ENCODE assay signal across 8 cellular contexts in the genomic region with DNA sequence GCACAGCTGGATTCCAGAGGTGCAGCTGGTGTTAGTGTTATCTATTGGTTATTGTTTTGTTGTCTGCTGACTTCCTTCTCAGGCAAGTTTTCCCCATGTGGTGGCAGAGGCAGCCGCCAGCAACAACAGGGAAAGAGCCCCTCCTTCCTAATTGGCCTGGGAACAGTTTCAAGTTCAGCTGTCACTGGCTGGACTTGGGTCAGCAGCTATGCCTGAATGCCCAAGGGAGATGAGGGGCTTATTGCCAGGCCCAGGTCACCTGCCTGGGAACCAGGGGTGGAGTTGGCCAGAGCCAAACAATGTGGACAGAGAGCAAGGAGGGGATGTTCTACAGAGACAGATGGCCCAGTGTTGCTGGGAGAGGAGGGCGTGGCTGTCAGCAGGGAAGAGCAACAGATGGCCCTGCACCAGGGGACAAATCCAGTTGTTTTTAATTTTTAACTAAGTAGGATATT. TPM values are rescaled to one million over a fixed set of nuclear protein-coding genes. Genes with fewer than 3 reads are reported as not detected.
DNase-seq lines count a peak whose midpoint lies in the region; ATAC-seq and TF ChIP-seq lines count a peak whose summit lies in the region.

No MANE protein-coding gene starts in this region.

- H3K4me1 ChIP-seq in left ventricle myocardium inferior (peaks cover 77% of the 10 kb centered on the region), sigmoid colon (peaks cover 0 to 27% (median 23%) of the 10 kb centered on the region in 4 donors)

- intact Hi-C loops in left ventricle myocardium inferior (cut with micrococcal nuclease) (no loop called here), sigmoid colon (cut with DNase I) (no loop called here)

- no peaks in the 10 kb centered on the region for H3K27me3 ChIP-seq in left ventricle myocardium inferior (ENCODE audit: low read depth)
- H3K27me3 ChIP-seq in sigmoid colon: no peaks in the 10 kb centered on the region

- H3K36me3 ChIP-seq in left ventricle myocardium inferior: peaks cover 25% of the 10 kb centered on the region
- H3K36me3 ChIP-seq in sigmoid colon: peaks cover 0 to 12% (median 0%) of the 10 kb centered on the region in 4 donors

- H3K4me3 ChIP-seq in left ventricle myocardium inferior (no peak overlapping the region), sigmoid colon (no peak overlapping the region)

- no peak for TF ChIP-seq POLR2A in sigmoid colon (IDR thresholded peaks at IDR 0.05)

- ATAC-seq in GM18511 (IDR thresholded peaks at IDR 0.05; ENCODE audit: unreplicated experiment) (no peak), GM18520 (IDR thresholded peaks at IDR 0.05; ENCODE audit: unreplicated experiment) (no peak), GM18858 (IDR thresholded peaks at IDR 0.05; ENCODE audit: unreplicated experiment) (no peak)

- 20 to 55% methylated on average over 2 of the region's 2 CpGs for WGBS in sigmoid colon, 2 donors

- H3K9me3 ChIP-seq in left ventricle myocardium inferior (replicated peaks) (no peaks in the 10 kb centered on the region), sigmoid colon (no peaks in the 10 kb centered on the region)

- TF ChIP-seq CTCF in VCaP (conservative IDR thresholded peaks at IDR 0.05) (no peak), left ventricle myocardium inferior (IDR thresholded peaks at IDR 0.05; ENCODE audit: borderline replicate concordance) (no peak), sigmoid colon (IDR thresholded peaks at IDR 0.05) (no peak)

- no peak for TF ChIP-seq EP300 in sigmoid colon (IDR thresholded peaks at IDR 0.05)

- DNase-seq in NCI-H1092 treated with DMSO at 0.1 percent for 48 hours (lab: John Stamatoyannopoulos, UW): peak; percentile 86
- DNase-seq in left ventricle myocardium inferior: peak; percentile 91
- peak; percentile 95 for DNase-seq in sigmoid colon
- DNase-seq in LoVo (ENCODE audit: low spot score): no peak

- peak overlapping the region; percentile 37 for H3K27ac ChIP-seq in VCaP
- peak overlapping the region; percentile 99 for H3K27ac ChIP-seq in left ventricle myocardium inferior (replicated peaks)
- H3K27ac ChIP-seq in sigmoid colon: peak overlapping the region; percentile 63 to 69 (median 65)

RNA-seq across cellular contexts. Expression of a gene that starts 38.3 kb away (rescaled TPM):
- total RNA-seq in left ventricle myocardium inferior (153 TPM), sigmoid colon (10 to 100 TPM; 25.7 to 51.5 (median 28.9) TPM)
- 10 to 100 TPM in 1 of 3 donors, 1 to 10 TPM in 2; 6.0 to 51.0 (median 9.7) TPM for polyA plus RNA-seq in sigmoid colon

Comparison
In these comparisons a context has a peak if more than half of its experiments do, and no peak if none do; other contexts are left out.
1. H3K27ac ChIP-seq: peak in every context shown above with its lines; median percentile 99 in left ventricle myocardium inferior; 65 in sigmoid colon; 37 in VCaP.